ENCODE assay signal across 29 cellular contexts in the genomic region with DNA sequence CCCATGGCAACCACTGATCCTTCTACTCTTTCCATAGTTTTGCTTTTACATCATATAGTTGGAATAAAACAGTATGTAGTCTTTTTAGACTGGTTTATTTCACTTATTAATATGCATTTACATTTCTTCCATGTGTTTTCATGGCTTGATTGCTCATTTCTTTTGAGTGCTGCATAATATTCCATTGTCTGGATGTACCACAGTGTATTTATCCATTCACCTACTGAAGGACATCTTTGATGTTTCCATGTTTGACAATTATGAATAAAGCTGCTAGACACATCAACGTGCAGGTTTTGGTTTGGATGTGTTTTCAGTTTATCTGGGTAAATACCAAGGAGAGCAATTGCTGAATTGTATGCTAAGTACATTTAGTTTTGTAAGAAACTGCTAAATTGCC.
"Had no signal": no experiment of that assay in that cellular context is flagged by ENCODE, and none has a peak within 500 bp of the region (broad histone marks: within the 10 kb centered on the region; RNA-seq: fewer than 3 reads in every experiment).

No MANE protein-coding gene starts in this region.

- H3K27me3 Mint-ChIP-seq: stimulated activated memory B cell treated with anti-CD40 and anti-IgM and Interleukin-4, amounts not matched to agents 10 μg/mL and 1 μg/mL and 100 μg/mL, for 72 hours; stimulated activated naive B cell treated with anti-CD40 and anti-IgM and Interleukin-4, amounts not matched to agents 10 μg/mL and 1 μg/mL and 100 μg/mL, for 72 hours; stimulated activated naive CD8-positive, alpha-beta T cell treated with anti-CD3 and anti-CD28 coated beads, Interleukin-15, amount 100 ng/mL, for 72 hours; stimulated activated naive CD8-positive, alpha-beta T cell treated with anti-CD3 and anti-CD28 coated beads, Interleukin-15, Interleukin-2, amounts not matched to agents 100 ng/mL and 50 ng/mL, for 24 hours; type B pancreatic cell had no signal

- H3K27me3 ChIP-seq: stomach, suprapubic skin, testis, thyroid gland, tibial artery, tibial nerve, transverse colon, upper lobe of left lung, upper lobe of right lung, uterus, vagina had no signal

- H3K4me1 Mint-ChIP-seq: stimulated activated effector memory CD8-positive, alpha-beta T cell treated with anti-CD3 and anti-CD28 coated beads, Interleukin-12 subunit alpha, Interleukin-12 subunit beta, amount 100 ng/mL, for 72 hours; stimulated activated naive CD8-positive, alpha-beta T cell treated with anti-CD3 and anti-CD28 coated beads, Interleukin-15, amount 100 ng/mL, for 72 hours had no signal

- H3K4me3 ChIP-seq: stomach, suprapubic skin, testis, thoracic aorta, thyroid gland, tibial artery, tibial nerve, transverse colon, upper lobe of left lung, upper lobe of right lung, uterus, vagina had no signal

- ATAC-seq: stimulated activated effector memory CD8-positive, alpha-beta T cell treated with anti-CD3 and anti-CD28 coated beads, Interleukin-12 subunit alpha, Interleukin-12 subunit beta, amount 100 ng/mL, for 72 hours; stimulated activated memory B cell treated with anti-CD40 and anti-IgM and Interleukin-4, amounts not matched to agents 10 μg/mL and 1 μg/mL and 100 μg/mL, for 72 hours; stimulated activated naive B cell treated with anti-CD40 and anti-IgM and Interleukin-4, amounts not matched to agents 10 μg/mL and 1 μg/mL and 100 μg/mL, for 72 hours; stimulated activated naive CD8-positive, alpha-beta T cell treated with anti-CD3 and anti-CD28 coated beads, Interleukin-15, amount 100 ng/mL, for 72 hours; stimulated activated naive CD8-positive, alpha-beta T cell treated with anti-CD3 and anti-CD28 coated beads, Interleukin-15, Interleukin-2, amounts not matched to agents 100 U/mL and 50 U/mL, for 24 hours; upper lobe of right lung had no signal

- H3K27ac ChIP-seq: stomach, suprapubic skin, testis, thoracic aorta, thyroid gland, tibial artery, tibial nerve, transverse colon, upper lobe of left lung, upper lobe of right lung, uterus, vagina had no signal

- H3K27ac Mint-ChIP-seq: stimulated activated effector memory CD8-positive, alpha-beta T cell treated with anti-CD3 and anti-CD28 coated beads, Interleukin-12 subunit alpha, Interleukin-12 subunit beta, amount 100 ng/mL, for 72 hours; stimulated activated memory B cell treated with anti-CD40 and anti-IgM and Interleukin-4, amounts not matched to agents 10 μg/mL and 1 μg/mL and 100 μg/mL, for 72 hours; stimulated activated naive B cell treated with anti-CD40 and anti-IgM and Interleukin-4, amounts not matched to agents 10 μg/mL and 1 μg/mL and 100 μg/mL, for 72 hours; stimulated activated naive CD8-positive, alpha-beta T cell treated with anti-CD3 and anti-CD28 coated beads, Interleukin-15, Interleukin-2, amounts not matched to agents 100 ng/mL and 50 ng/mL, for 24 hours; type B pancreatic cell had no signal

- H3K9me3 Mint-ChIP-seq: stimulated activated effector memory CD8-positive, alpha-beta T cell treated with anti-CD3 and anti-CD28 coated beads, Interleukin-12 subunit alpha, Interleukin-12 subunit beta, amount 100 ng/mL, for 72 hours had no signal

- DNase-seq: stimulated activated CD4-positive, alpha-beta T cell treated with anti-CD3 and anti-CD28 coated beads, Interleukin-2, amount 100 ng/mL, for 48 hours; stimulated activated CD4-positive, alpha-beta T cell treated with anti-CD3 and anti-CD28 coated beads, Interleukin-4, amount 100 ng/mL, for 1 hour; stimulated activated CD4-positive, alpha-beta T cell treated with anti-CD3 and anti-CD28 coated beads, Interleukin-4, amount 100 ng/mL, for 24 hours; stimulated activated CD4-positive, alpha-beta T cell treated with anti-CD3 and anti-CD28 coated beads, Interleukin-4, amount 100 ng/mL, for 4 hours; stimulated activated CD8-positive, alpha-beta memory T cell treated with anti-CD3 and anti-CD28 coated beads, Interleukin-4, amount 100 ng/mL, for 48 hours; stimulated activated naive B cell treated with anti-CD40 and anti-IgM and Interleukin-4, amounts not matched to agents 10 μg/mL and 1 μg/mL and 100 μg/mL, for 72 hours; stimulated activated naive CD4-positive, alpha-beta T cell; stimulated activated naive CD4-positive, alpha-beta T cell treated with Interleukin-2 at 50 U/mL for 16 hours; stimulated activated naive CD8-positive, alpha-beta T cell treated with anti-CD3 and anti-CD28 coated beads, Interleukin-15, amount 100 ng/mL, for 72 hours; stimulated activated naive CD8-positive, alpha-beta T cell treated with anti-CD3 and anti-CD28 coated beads, Interleukin-15, Interleukin-2, amounts not matched to agents 100 U/mL and 50 U/mL, for 24 hours; stomach; substantia nigra; testis; thyroid gland; tibial artery; transverse colon; trophoblast cell; upper lobe of left lung; upper lobe of right lung; uterus had no signal

- FAIRE-seq: urothelium cell line had no signal

- H3K4me3 Mint-ChIP-seq: stimulated activated effector memory CD8-positive, alpha-beta T cell treated with anti-CD3 and anti-CD28 coated beads, Interleukin-12 subunit alpha, Interleukin-12 subunit beta, amount 100 ng/mL, for 72 hours; stimulated activated memory B cell treated with anti-CD40 and anti-IgM and Interleukin-4, amounts not matched to agents 10 μg/mL and 1 μg/mL and 100 μg/mL, for 72 hours; stimulated activated naive B cell treated with anti-CD40 and anti-IgM and Interleukin-4, amounts not matched to agents 10 μg/mL and 1 μg/mL and 100 μg/mL, for 72 hours; stimulated activated naive CD8-positive, alpha-beta T cell treated with anti-CD3 and anti-CD28 coated beads, Interleukin-15, amount 100 ng/mL, for 72 hours; stimulated activated naive CD8-positive, alpha-beta T cell treated with anti-CD3 and anti-CD28 coated beads, Interleukin-15, Interleukin-2, amounts not matched to agents 100 ng/mL and 50 ng/mL, for 24 hours; type B pancreatic cell had no signal

- H3K36me3 Mint-ChIP-seq: stimulated activated effector memory CD8-positive, alpha-beta T cell treated with anti-CD3 and anti-CD28 coated beads, Interleukin-12 subunit alpha, Interleukin-12 subunit beta, amount 100 ng/mL, for 72 hours had no signal

- H3K4me1 ChIP-seq: stomach, suprapubic skin, testis, thyroid gland, tibial artery, tibial nerve, transverse colon, upper lobe of left lung, upper lobe of right lung, uterus, vagina had no signal

- H3K36me3 ChIP-seq: stomach, suprapubic skin, thoracic aorta, thyroid gland, transverse colon, upper lobe of left lung, upper lobe of right lung, uterus, vagina had no signal

- H3K9me3 ChIP-seq: suprapubic skin, testis, thoracic aorta, thyroid gland, tibial artery, tibial nerve, transverse colon, upper lobe of left lung, upper lobe of right lung, uterus, vagina had no signal
